In the genomic region with DNA sequence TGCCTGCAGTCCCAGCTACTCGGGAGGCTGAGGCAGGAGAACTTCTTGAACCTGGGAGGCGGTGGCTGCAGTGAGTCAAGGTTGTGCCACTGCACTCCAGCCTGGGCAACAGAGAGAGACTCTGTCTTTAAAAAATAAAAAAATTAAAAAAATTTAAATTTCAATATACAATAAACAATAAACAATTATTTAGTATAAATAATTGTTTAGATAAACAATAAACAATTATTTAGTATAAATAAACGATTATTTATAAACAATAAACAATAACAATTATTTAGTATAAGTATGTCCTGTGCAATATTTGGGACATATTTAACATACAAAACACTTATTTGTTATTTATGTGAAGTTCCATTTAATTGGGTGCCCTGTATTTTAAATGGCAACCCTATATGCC, we compare ENCODE assay signal across 15 cellular contexts.
DNase-seq lines count a peak whose midpoint lies in the region; ATAC-seq and TF ChIP-seq lines count a peak whose summit lies in the region.
"Had no signal": no experiment of that assay in that cellular context is flagged by ENCODE, and none has a peak within 500 bp of the region (broad histone marks: within the 10 kb centered on the region; RNA-seq: fewer than 3 reads in every experiment).

No MANE protein-coding gene starts in this region.

- peaks cover 83 to 100% (median 100%) of the 10 kb centered on the region in 10 experiments for H3K4me1 ChIP-seq in BLaER1 treated with 17β-estradiol and CSF1 and Interleukin-3, amounts not matched to agents 10 nM and 100 nM
- H3K4me1 ChIP-seq in Peyer's patch (peaks cover 7 to 51% (median 22%) of the 10 kb centered on the region in 4 donors), esophagus squamous epithelium (peaks cover 50 to 100% (median 84%) of the 10 kb centered on the region in 3 donors), psoas muscle (peaks cover 27% of the 10 kb centered on the region)

- no peak for TF ChIP-seq POLR2A in Peyer's patch (IDR thresholded peaks at IDR 0.05)
- TF ChIP-seq POLR2A in esophagus squamous epithelium (IDR thresholded peaks at IDR 0.05): no peak

- 0 out of 22 replicates have a peak, but pooled peaks cover 0 to 3% (median 0%) of the 10 kb centered on the region in 11 experiments for H4K20me1 ChIP-seq in BLaER1 treated with 17β-estradiol and CSF1 and Interleukin-3, amounts not matched to agents 10 nM and 100 nM

- peaks cover 0 to 3% (median 0%) of the 10 kb centered on the region in 11 experiments; a peak in 1 of 22 replicates for H3K36me3 ChIP-seq in BLaER1 treated with 17β-estradiol and CSF1 and Interleukin-3, amounts not matched to agents 10 nM and 100 nM
- H3K36me3 ChIP-seq in Peyer's patch: no peaks in the 10 kb centered on the region
- H3K36me3 ChIP-seq in esophagus squamous epithelium: no peaks in the 10 kb centered on the region
- H3K36me3 ChIP-seq in psoas muscle (ENCODE audit: insufficient read depth in 1 of 2, low read depth in 1 of 2): no peaks in the 10 kb centered on the region

- peak overlapping the region in 5 of 11 experiments; percentile 64 to 77 (median 73); a peak in 8 of 22 replicates for H3K9ac ChIP-seq in BLaER1 treated with 17β-estradiol and CSF1 and Interleukin-3, amounts not matched to agents 10 nM and 100 nM

- no peaks in the 10 kb centered on the region for H3K27me3 ChIP-seq in BLaER1 treated with 17β-estradiol and CSF1 and Interleukin-3, amounts not matched to agents 10 nM and 100 nM
- H3K27me3 ChIP-seq in Peyer's patch (no peaks in the 10 kb centered on the region), esophagus squamous epithelium (no peaks in the 10 kb centered on the region), psoas muscle (ENCODE audit: insufficient read depth in 3 of 3, low read length in 2 of 3) (no peaks in the 10 kb centered on the region)

- TF ChIP-seq CTCF in Peyer's patch (IDR thresholded peaks at IDR 0.05) (no peak), esophagus squamous epithelium (IDR thresholded peaks at IDR 0.05) (no peak), psoas muscle (IDR thresholded peaks at IDR 0.05) (no peak)

- intact Hi-C loops in esophagus squamous epithelium (cut with DNase I): no loop called here
- intact Hi-C loops in psoas muscle (cut with DNase I): loop anchor here in 1 of 2 donors (5.0 to 10.0 kb wide), 2 partner anchors 103 to 469 kb away; no protein-coding TSS in a partner anchor

- H3K4me3 ChIP-seq in BLaER1 treated with 17β-estradiol and CSF1 and Interleukin-3, amounts not matched to agents 10 nM and 100 nM: no peak overlapping the region
- H3K4me3 ChIP-seq in Peyer's patch: no peak overlapping the region
- H3K4me3 ChIP-seq in esophagus squamous epithelium: no peak overlapping the region
- H3K4me3 ChIP-seq in psoas muscle: no peak overlapping the region
- H3K4me3 ChIP-seq: lung had no signal

- peak overlapping the region; percentile 83 to 96 (median 88) for H3K4me2 ChIP-seq in BLaER1 treated with 17β-estradiol and CSF1 and Interleukin-3, amounts not matched to agents 10 nM and 100 nM

- 59 to 64% methylated on average over 3 of the region's 3 CpGs for WGBS in esophagus squamous epithelium, 2 donors
- 89 to 91% (median 91%) methylated on average over 3 of the region's 3 CpGs for WGBS in psoas muscle, 3 donors

- ATAC-seq in psoas muscle: no peak
- no peak for ATAC-seq in HG03097 (IDR thresholded peaks at IDR 0.05; ENCODE audit: low FRiP score, unreplicated experiment)
- no peak for ATAC-seq in HG03025 (IDR thresholded peaks at IDR 0.05; ENCODE audit: low FRiP score, unreplicated experiment)
- no peak for ATAC-seq in HG02571 (IDR thresholded peaks at IDR 0.05; ENCODE audit: unreplicated experiment)

- peak overlapping the region in 8 of 11 experiments; percentile 70 to 89 (median 78); a peak in 14 of 22 replicates for H3K27ac ChIP-seq in BLaER1 treated with 17β-estradiol and CSF1 and Interleukin-3, amounts not matched to agents 10 nM and 100 nM
- H3K27ac ChIP-seq in Peyer's patch (peak overlapping the region in 3 of 4 donors; percentile 59 to 84 (median 76)), esophagus squamous epithelium (peak overlapping the region; percentile 87 to 93 (median 91)), psoas muscle (peak overlapping the region; percentile 34)

- no peaks in the 10 kb centered on the region for H3K9me3 ChIP-seq in BLaER1 treated with 17β-estradiol and CSF1 and Interleukin-3, amounts not matched to agents 10 nM and 100 nM (replicated peaks in 1 of 11)
- no peaks in the 10 kb centered on the region for H3K9me3 ChIP-seq in Peyer's patch
- no peaks in the 10 kb centered on the region for H3K9me3 ChIP-seq in esophagus squamous epithelium
- H3K9me3 ChIP-seq in psoas muscle: no peaks in the 10 kb centered on the region

- DNase-seq in Peyer's patch (no peak), esophagus squamous epithelium (lab: John Stamatoyannopoulos, UW) (no peak), psoas muscle (no peak)
- no peak for DNase-seq in activated effector memory CD4-positive, alpha-beta T cell treated with Interleukin-2 at 50 U/mL for 16 hours
- DNase-seq: activated CD8-positive, alpha-beta T cell treated with anti-CD3 and anti-CD28 coated beads for 36 hours; activated naive CD4-positive, alpha-beta T cell; Kasumi-1; NCI-H1694; RPMI8226; stimulated activated CD4-positive, alpha-beta T cell treated with anti-CD3 and anti-CD28 coated beads, Interleukin-15, amount 100 ng/mL, for 24 hours had no signal

Comparison
In these comparisons a context has a peak if more than half of its experiments do, and no peak if none do; other contexts are left out.
1. H3K27ac ChIP-seq: peak in every context shown above with its lines; median percentile 91 in esophagus squamous epithelium; 78 in BLaER1 treated with 17β-estradiol and CSF1 and Interleukin-3, amounts not matched to agents 10 nM and 100 nM; 76 in Peyer's patch; 34 in psoas muscle.